Comparison of ENCODE assay signal across 7 cellular contexts in the genomic region with DNA sequence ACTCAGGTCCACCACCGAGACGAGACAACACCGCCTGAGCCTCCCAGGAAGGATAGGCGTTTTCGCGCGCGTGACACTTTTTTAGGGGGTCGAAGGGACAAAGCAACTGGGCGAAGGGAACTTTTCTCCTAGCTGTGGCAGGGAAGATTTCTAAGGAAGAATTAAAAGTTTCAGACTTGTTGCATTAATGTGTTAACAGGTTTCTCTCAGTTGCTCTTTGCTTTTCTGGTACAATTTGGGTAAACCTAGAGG. TPM values are rescaled to one million over a fixed set of nuclear protein-coding genes. Genes with fewer than 3 reads are reported as not detected.
A peak's percentile ranks its signal among the peaks of the same experiment; 100 is the strongest.
DNase-seq lines count a peak whose midpoint lies in the region; TF ChIP-seq lines count a peak whose summit lies in the region.

No MANE protein-coding gene starts in this region.

- H3K27me3 ChIP-seq in HUES6 (ENCODE audit: control insufficient read depth, insufficient read depth, low read length), result no peaks in the 10 kb centered on the region
- no peaks in the 10 kb centered on the region for H3K27me3 ChIP-seq in iPS-20b (ENCODE audit: insufficient read depth, low read length)
- H3K27me3 ChIP-seq in stomach, result no peaks in the 10 kb centered on the region

- peaks cover 20% of the 10 kb centered on the region for H3K36me3 Mint-ChIP-seq in activated naive CD8-positive, alpha-beta T cell treated with anti-CD3 and anti-CD28 coated beads for 36 hours

- no peak for TF ChIP-seq CTCF in stomach (IDR thresholded peaks at IDR 0.05)

- H3K36me3 ChIP-seq in HUES6 (ENCODE audit: control insufficient read depth, insufficient read depth, low read length) (no peaks in the 10 kb centered on the region), iPS-20b (ENCODE audit: insufficient read depth, low read depth, low read length) (no peaks in the 10 kb centered on the region), stomach (no peaks in the 10 kb centered on the region)

- H3K9me3 ChIP-seq in HUES6 (ENCODE audit: control insufficient read depth, insufficient read depth, low read depth, low read length), result no peaks in the 10 kb centered on the region
- no peaks in the 10 kb centered on the region for H3K9me3 ChIP-seq in iPS-20b (ENCODE audit: insufficient read depth, low read depth, low read length)
- no peaks in the 10 kb centered on the region for H3K9me3 ChIP-seq in stomach

- H3K27ac ChIP-seq in HUES6 (ENCODE audit: low read depth, low read length) (0 out of 2 replicates have a peak overlapping the region, but pooled peaks have one; percentile 15), iPS-20b (ENCODE audit: low read length) (peak overlapping the region; percentile 22), stomach (peak overlapping the region; percentile 95 to 100 (median 99))

- H3K4me1 Mint-ChIP-seq in activated naive CD8-positive, alpha-beta T cell treated with anti-CD3 and anti-CD28 coated beads for 36 hours, result peaks cover 38% of the 10 kb centered on the region

- peak overlapping the region; percentile 92 for H3K27ac Mint-ChIP-seq in activated naive CD8-positive, alpha-beta T cell treated with anti-CD3 and anti-CD28 coated beads for 36 hours

- 0 to 1% (median 0%) methylated on average over 7 to 10 of the region's 10 CpGs for WGBS in stomach, 5 donors

- H3K9ac ChIP-seq in HUES6 (ENCODE audit: low read length), result peak overlapping the region; percentile 84
- peak overlapping the region; percentile 85 for H3K9ac ChIP-seq in iPS-20b (ENCODE audit: low read depth, low read length)

- intact Hi-C loops in stomach (cut with DNase I; ENCODE audit: low total_unique reads), result loop anchor here (5.0 kb wide), 1 partner anchor 100 kb away; no protein-coding TSS in a partner anchor

- no peak for DNase-seq in activated naive CD8-positive, alpha-beta T cell treated with anti-CD3 and anti-CD28 coated beads for 36 hours
- DNase-seq in stomach, result no peak
- DNase-seq in iPS-NIHi11 (ENCODE audit: low spot score), result no peak
- DNase-seq in NCI-H1694 (lab: John Stamatoyannopoulos, UW), result no peak
- no peak for DNase-seq in NK-92 treated with Interleukin-12 subunit alpha and Interleukin-12 subunit beta, amount 100 ng/mL, for 24 hours (lab: John Stamatoyannopoulos, UW)

- no peaks in the 10 kb centered on the region for H3K9me3 Mint-ChIP-seq in activated naive CD8-positive, alpha-beta T cell treated with anti-CD3 and anti-CD28 coated beads for 36 hours

- H3K4me3 ChIP-seq in HUES6 (ENCODE audit: low read depth, low read length), result peak overlapping the region; percentile 73
- peak overlapping the region; percentile 93 for H3K4me3 ChIP-seq in iPS-20b (ENCODE audit: low read length)
- peak overlapping the region; percentile 78 to 98 (median 92) for H3K4me3 ChIP-seq in stomach

- peak overlapping the region; percentile 98 for H3K4me3 Mint-ChIP-seq in activated naive CD8-positive, alpha-beta T cell treated with anti-CD3 and anti-CD28 coated beads for 36 hours

- H3K27me3 Mint-ChIP-seq in activated naive CD8-positive, alpha-beta T cell treated with anti-CD3 and anti-CD28 coated beads for 36 hours, result peaks cover 6% of the 10 kb centered on the region

- 0 out of 2 replicates have a peak, but pooled peaks cover 3% of the 10 kb centered on the region for H3K4me1 ChIP-seq in HUES6 (ENCODE audit: control insufficient read depth, insufficient read depth, low read length)
- H3K4me1 ChIP-seq in iPS-20b (ENCODE audit: insufficient read depth, low read length), result peaks cover 3% of the 10 kb centered on the region; the same call in 1 of the 2 replicates
- peaks cover 37 to 60% (median 49%) of the 10 kb centered on the region in 4 donors for H3K4me1 ChIP-seq in stomach

- no peak for TF ChIP-seq EP300 in stomach (IDR thresholded peaks at IDR 0.05)

- TF ChIP-seq POLR2A in stomach (IDR thresholded peaks at IDR 0.05), result no peak

RNA-seq across cellular contexts. Expression of a gene that starts 1.8 kb away (rescaled TPM):
- 10 to 100 TPM; 31.0 to 31.1 TPM for total RNA-seq in activated naive CD8-positive, alpha-beta T cell treated with anti-CD3 and anti-CD28 coated beads for 36 hours
- 100 to 1,000 TPM in 2 of 5 donors, 10 to 100 TPM in 3; 43.7 to 140 (median 98.2) TPM for total RNA-seq in stomach
- polyA plus RNA-seq in stomach, result 10 to 100 TPM in 1 of 3 donors, 1 to 10 TPM in 2; 7.0 to 15.1 (median 8.0) TPM

Comparison
In these comparisons a context has a peak if more than half of its experiments do, and no peak if none do; other contexts are left out.
1. H3K27ac ChIP-seq: peak in every context shown above with its lines; median percentile 99 in stomach; 22 in iPS-20b; 15 in HUES6.